Comparison of ENCODE assay signal across 28 cellular contexts in genomic region chr12:44029194-44029593, GRCh38.
"Had no signal": no experiment of that assay in that cellular context is flagged by ENCODE, and none has a peak within 500 bp of the region (broad histone marks: within the 10 kb centered on the region; RNA-seq: fewer than 3 reads in every experiment).

No MANE protein-coding gene starts in this region.

- H3K4me3 ChIP-seq: neural progenitor cell, ovary, psoas muscle, right lobe of liver, sigmoid colon, stomach, thoracic aorta, thyroid gland, tibial nerve, upper lobe of left lung, vagina had no signal

- H3K4me1 ChIP-seq: neural progenitor cell, parathyroid adenoma, psoas muscle, right lobe of liver, sigmoid colon, stomach, thyroid gland, tibial nerve, upper lobe of left lung, vagina had no signal

- H3K36me3 Mint-ChIP-seq: neural progenitor cell; stimulated activated effector memory CD8-positive, alpha-beta T cell treated with anti-CD3 and anti-CD28 coated beads, Interleukin-12 subunit alpha, Interleukin-12 subunit beta, amount 100 ng/mL, for 72 hours had no signal

- H3K27ac Mint-ChIP-seq: nephron; neural progenitor cell; progenitor cell of endocrine pancreas; stimulated activated effector memory CD8-positive, alpha-beta T cell treated with anti-CD3 and anti-CD28 coated beads, Interleukin-12 subunit alpha, Interleukin-12 subunit beta, amount 100 ng/mL, for 72 hours; stimulated activated naive B cell treated with anti-CD40 and anti-IgM and Interleukin-4, amounts not matched to agents 10 μg/mL and 1 μg/mL and 100 μg/mL, for 72 hours; stimulated activated naive CD8-positive, alpha-beta T cell treated with anti-CD3 and anti-CD28 coated beads, Interleukin-15, Interleukin-2, amounts not matched to agents 100 ng/mL and 50 ng/mL, for 24 hours had no signal

- H3K4me1 Mint-ChIP-seq: nephron; neural progenitor cell; stimulated activated effector memory CD8-positive, alpha-beta T cell treated with anti-CD3 and anti-CD28 coated beads, Interleukin-12 subunit alpha, Interleukin-12 subunit beta, amount 100 ng/mL, for 72 hours; stimulated activated naive B cell treated with anti-CD40 and anti-IgM and Interleukin-4, amounts not matched to agents 10 μg/mL and 1 μg/mL and 100 μg/mL, for 72 hours had no signal

- ATAC-seq: psoas muscle; right cardiac atrium; right lobe of liver; stimulated activated effector memory CD8-positive, alpha-beta T cell treated with anti-CD3 and anti-CD28 coated beads, Interleukin-12 subunit alpha, Interleukin-12 subunit beta, amount 100 ng/mL, for 72 hours; stimulated activated naive B cell treated with anti-CD40 and anti-IgM and Interleukin-4, amounts not matched to agents 10 μg/mL and 1 μg/mL and 100 μg/mL, for 72 hours had no signal

- H3K27me3 ChIP-seq: neural progenitor cell, ovary, right lobe of liver, sigmoid colon, stomach, thyroid gland, tibial nerve, upper lobe of left lung, vagina had no signal

- H3K9me3 Mint-ChIP-seq: stimulated activated effector memory CD8-positive, alpha-beta T cell treated with anti-CD3 and anti-CD28 coated beads, Interleukin-12 subunit alpha, Interleukin-12 subunit beta, amount 100 ng/mL, for 72 hours had no signal

- H3K9ac ChIP-seq: neural progenitor cell, parathyroid adenoma had no signal

- DNase-seq: occipital lobe; ovary; posterior cingulate gyrus; psoas muscle; right cardiac atrium; right lobe of liver; sigmoid colon; small intestine; stimulated activated CD4-positive, alpha-beta T cell treated with anti-CD3 and anti-CD28 coated beads, Interleukin-15, amount 100 ng/mL, for 24 hours; stimulated activated CD4-positive, alpha-beta T cell treated with anti-CD3 and anti-CD28 coated beads, Interleukin-2, amount 100 ng/mL, for 24 hours; stimulated activated CD4-positive, alpha-beta T cell treated with anti-CD3 and anti-CD28 coated beads, Interleukin-2, amount 100 ng/mL, for 48 hours; stimulated activated CD4-positive, alpha-beta T cell treated with anti-CD3 and anti-CD28 coated beads, Interleukin-4, amount 100 ng/mL, for 24 hours; stimulated activated naive B cell treated with anti-CD40 and anti-IgM and Interleukin-4, amounts not matched to agents 10 μg/mL and 1 μg/mL and 100 μg/mL, for 72 hours; stimulated activated naive CD4-positive, alpha-beta T cell treated with Interleukin-2 at 50 U/mL for 16 hours; stomach; thyroid gland; trophoblast cell; upper lobe of left lung had no signal

- FAIRE-seq: small intestine, urothelium cell line had no signal

- H3K27me3 Mint-ChIP-seq: progenitor cell of endocrine pancreas; stimulated activated naive B cell treated with anti-CD40 and anti-IgM and Interleukin-4, amounts not matched to agents 10 μg/mL and 1 μg/mL and 100 μg/mL, for 72 hours; stimulated activated naive CD8-positive, alpha-beta T cell treated with anti-CD3 and anti-CD28 coated beads, Interleukin-15, Interleukin-2, amounts not matched to agents 100 ng/mL and 50 ng/mL, for 24 hours had no signal

- H3K27ac ChIP-seq: neural progenitor cell, ovary, parathyroid adenoma, psoas muscle, right lobe of liver, sigmoid colon, stomach, thoracic aorta, thyroid gland, tibial nerve, upper lobe of left lung, vagina had no signal

- H3K36me3 ChIP-seq: neural progenitor cell, ovary, right lobe of liver, sigmoid colon, thyroid gland, tibial nerve, upper lobe of left lung, vagina had no signal

- H3K4me3 Mint-ChIP-seq: nephron; neural progenitor cell; stimulated activated effector memory CD8-positive, alpha-beta T cell treated with anti-CD3 and anti-CD28 coated beads, Interleukin-12 subunit alpha, Interleukin-12 subunit beta, amount 100 ng/mL, for 72 hours; stimulated activated naive B cell treated with anti-CD40 and anti-IgM and Interleukin-4, amounts not matched to agents 10 μg/mL and 1 μg/mL and 100 μg/mL, for 72 hours; stimulated activated naive CD8-positive, alpha-beta T cell treated with anti-CD3 and anti-CD28 coated beads, Interleukin-15, Interleukin-2, amounts not matched to agents 100 ng/mL and 50 ng/mL, for 24 hours had no signal

- H3K9me3 ChIP-seq: right lobe of liver, sigmoid colon, thoracic aorta, thyroid gland, vagina had no signal
